Comparison of ENCODE assay signal across 9 cellular contexts in genomic region chr17:1645207-1646171, GRCh38.
DNase-seq lines count a peak whose midpoint lies in the region; ATAC-seq and TF ChIP-seq lines count a peak whose summit lies in the region.
"Had no signal": no experiment of that assay in that cellular context is flagged by ENCODE, and none has a peak within 500 bp of the region (broad histone marks: within the 10 kb centered on the region; RNA-seq: fewer than 3 reads in every experiment).

SCARF1 (minus strand) TSS chr17:1645732; CDS start chr17:1645697, 35 bp downstream.

- TF ChIP-seq POLR2A in GM19099 (IDR thresholded peaks at IDR 0.05; ENCODE audit: extremely low read depth, insufficient read length, low read depth) = peak; percentile 32

- no peak within 1 kb of the TSS for H3K27ac Mint-ChIP-seq in activated naive CD8-positive, alpha-beta T cell
- peak within 1 kb of the TSS; percentile 99 for H3K27ac Mint-ChIP-seq in stimulated activated naive B cell treated with anti-CD40 and anti-IgM and Interleukin-4, amounts not matched to agents 10 μg/mL and 1 μg/mL and 100 μg/mL, for 72 hours

- H3K9me3 Mint-ChIP-seq in activated naive CD8-positive, alpha-beta T cell (ENCODE audit: low read depth) = no peaks in the 10 kb centered on the region
- H3K9me3 Mint-ChIP-seq in stimulated activated naive B cell treated with anti-CD40 and anti-IgM and Interleukin-4, amounts not matched to agents 10 μg/mL and 1 μg/mL and 100 μg/mL, for 72 hours = no peaks in the 10 kb centered on the region

- DNase-seq in stimulated activated naive B cell treated with anti-CD40 and anti-IgM and Interleukin-4, amounts not matched to agents 10 μg/mL and 1 μg/mL and 100 μg/mL, for 72 hours = peak; percentile 35
- DNase-seq in NCI-H2107 treated with DMSO at 0.1 percent for 48 hours (lab: John Stamatoyannopoulos, UW; ENCODE audit: unreplicated experiment) = no peak
- DNase-seq in NOMO-1 treated with dmso at 0.1 percent for 144 hours (lab: John Stamatoyannopoulos, UW; ENCODE audit: unreplicated experiment) = no peak
- DNase-seq: NCI-H446 had no signal

- ATAC-seq in stimulated activated naive B cell treated with anti-CD40 and anti-IgM and Interleukin-4, amounts not matched to agents 10 μg/mL and 1 μg/mL and 100 μg/mL, for 72 hours (replicated peaks) = no peak
- ATAC-seq in HG03025 (IDR thresholded peaks at IDR 0.05; ENCODE audit: low FRiP score, unreplicated experiment) (no peak), HG03342 (IDR thresholded peaks at IDR 0.05; ENCODE audit: unreplicated experiment) (no peak)

- H3K4me3 Mint-ChIP-seq in activated naive CD8-positive, alpha-beta T cell = peak within 1 kb of the TSS; percentile 85
- peak within 1 kb of the TSS; percentile 93 to 96 for H3K4me3 Mint-ChIP-seq in stimulated activated naive B cell treated with anti-CD40 and anti-IgM and Interleukin-4, amounts not matched to agents 10 μg/mL and 1 μg/mL and 100 μg/mL, for 72 hours

- peak within 1 kb of the TSS; percentile 81 for H3K27ac ChIP-seq in layer of hippocampus (ENCODE audit: low read depth, low read length)

- no peaks in the 10 kb centered on the region for H3K27me3 ChIP-seq in layer of hippocampus (ENCODE audit: control insufficient read depth, insufficient read depth, low read length)

- peaks cover 24% of the 10 kb centered on the region for H3K4me1 Mint-ChIP-seq in activated naive CD8-positive, alpha-beta T cell (ENCODE audit: low read depth)
- H3K4me1 Mint-ChIP-seq in stimulated activated naive B cell treated with anti-CD40 and anti-IgM and Interleukin-4, amounts not matched to agents 10 μg/mL and 1 μg/mL and 100 μg/mL, for 72 hours = peaks cover 30 to 53% of the 10 kb centered on the region in 2 donors

- no peaks in the 10 kb centered on the region for H3K36me3 Mint-ChIP-seq in activated naive CD8-positive, alpha-beta T cell
- peaks cover 22 to 45% of the 10 kb centered on the region in 2 donors for H3K36me3 Mint-ChIP-seq in stimulated activated naive B cell treated with anti-CD40 and anti-IgM and Interleukin-4, amounts not matched to agents 10 μg/mL and 1 μg/mL and 100 μg/mL, for 72 hours

- no peaks in the 10 kb centered on the region for H3K27me3 Mint-ChIP-seq in activated naive CD8-positive, alpha-beta T cell
- H3K27me3 Mint-ChIP-seq in stimulated activated naive B cell treated with anti-CD40 and anti-IgM and Interleukin-4, amounts not matched to agents 10 μg/mL and 1 μg/mL and 100 μg/mL, for 72 hours = no peaks in the 10 kb centered on the region
